Comparison of ENCODE assay signal across 8 cellular contexts in the genomic region with DNA sequence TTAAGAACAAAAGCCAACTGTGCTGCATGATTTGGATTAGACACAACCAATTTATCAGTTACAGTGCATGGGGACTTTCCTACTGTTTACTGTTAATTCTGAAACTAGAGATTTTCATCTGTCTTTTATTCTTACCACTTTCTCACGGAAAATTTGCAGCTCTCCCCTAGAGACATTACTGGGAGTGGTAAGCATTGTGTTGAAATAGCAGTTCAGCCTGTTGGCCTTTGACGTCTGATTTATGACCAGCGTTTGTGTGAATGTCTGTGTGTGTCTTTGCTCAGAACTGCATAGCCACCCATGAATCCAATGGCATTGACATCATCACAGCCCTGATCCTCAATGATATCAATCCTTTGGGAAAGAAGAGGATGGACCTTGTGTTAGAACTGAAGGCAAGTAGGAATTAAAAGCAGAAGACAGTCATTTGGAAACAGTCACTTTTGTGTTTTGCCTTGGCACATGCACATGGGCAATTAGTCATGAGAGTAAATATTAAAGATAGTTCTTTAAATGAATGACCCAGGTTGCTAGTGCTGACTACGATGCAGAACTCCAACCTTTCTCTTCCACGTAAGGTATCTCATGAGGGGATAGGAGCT.
DNase-seq lines count a peak whose midpoint lies in the region; ATAC-seq, FAIRE-seq and TF ChIP-seq lines count a peak whose summit lies in the region.

No MANE protein-coding gene starts in this region.

- TF ChIP-seq CTCF in GM06990 (IDR thresholded peaks at IDR 0.05; ENCODE audit: insufficient read depth, low read length, poor library complexity, severe bottlenecking) (no peak), GM20000 (IDR thresholded peaks at IDR 0.05; ENCODE audit: extremely low read depth, missing control alignments) (no peak), endothelial cell of umbilical vein (IDR thresholded peaks at IDR 0.05; ENCODE audit: extremely low read depth in 1 of 2, insufficient read depth in 1 of 2, low read depth in 1 of 2, low read length in 2 of 2) (no peak), OCI-LY7 (conservative IDR thresholded peaks at IDR 0.05; ENCODE audit: low read length) (no peak)

- H3K4me1 ChIP-seq in endothelial cell of umbilical vein (ENCODE audit: control insufficient read depth, extremely low read depth, insufficient read depth, low read length) (peaks cover 4% of the 10 kb centered on the region), OCI-LY7 (ENCODE audit: insufficient read depth, low read length, poor library complexity, severe bottlenecking) (no peaks in the 10 kb centered on the region)

- H3K9me2 ChIP-seq in OCI-LY7 (ENCODE audit: insufficient read depth, low read length), result no peaks in the 10 kb centered on the region

- no peak for FAIRE-seq in endothelial cell of umbilical vein (lab: Jason Lieb, UNC)

- H3K79me2 ChIP-seq in endothelial cell of umbilical vein (ENCODE audit: control insufficient read depth, insufficient read depth, low read length) (no peaks in the 10 kb centered on the region), OCI-LY7 (ENCODE audit: insufficient read depth, low read depth, low read length) (no peaks in the 10 kb centered on the region)

- H4K20me1 ChIP-seq in endothelial cell of umbilical vein (replicated peaks; ENCODE audit: control insufficient read depth, extremely low read depth, insufficient read depth, low read length) (no peaks in the 10 kb centered on the region), OCI-LY7 (ENCODE audit: insufficient read depth, low read length) (no peaks in the 10 kb centered on the region)

- H3K27ac ChIP-seq in endothelial cell of umbilical vein (ENCODE audit: insufficient read depth, low read depth, low read length), result no peak overlapping the region
- no peak overlapping the region for H3K27ac ChIP-seq in OCI-LY7 (ENCODE audit: low read depth, low read length, poor library complexity, severe bottlenecking)

- H3K4me3 ChIP-seq in GM06990 (replicated peaks; ENCODE audit: low read depth, low read length) (no peak overlapping the region), endothelial cell of umbilical vein (replicated peaks in 1 of 3; ENCODE audit: insufficient read depth in 1 of 3, low read depth in 1 of 3, low read length in 3 of 3) (no peak overlapping the region), OCI-LY7 (ENCODE audit: low read depth, low read length, poor library complexity, severe bottlenecking) (no peak overlapping the region)

- no peak for TF ChIP-seq POLR2A in endothelial cell of umbilical vein (IDR thresholded peaks at IDR 0.05; ENCODE audit: low read depth, low read length)

- peak; percentile 94 for ATAC-seq in HG03558 (IDR thresholded peaks at IDR 0.05; ENCODE audit: extremely low read depth, unreplicated experiment)

- CTCF ChIA-PET in endothelial cell of umbilical vein (lab: Charles Lee), result no interaction called here
- CTCF ChIA-PET in OCI-LY7 (lab: Charles Lee; ENCODE audit: unreplicated experiment), result no interaction called here

- no peak overlapping the region for H3K4me2 ChIP-seq in endothelial cell of umbilical vein (ENCODE audit: insufficient read depth, low read length)
- no peak overlapping the region for H3K4me2 ChIP-seq in OCI-LY7 (ENCODE audit: low read length)

- H3K9me3 ChIP-seq in endothelial cell of umbilical vein (replicated peaks; ENCODE audit: control insufficient read depth, insufficient read depth, low read length), result no peaks in the 10 kb centered on the region
- H3K9me3 ChIP-seq in OCI-LY7 (ENCODE audit: low read length), result no peaks in the 10 kb centered on the region

- intact Hi-C loops in endothelial cell of umbilical vein (cut with micrococcal nuclease), result no loop called here
- intact Hi-C loops in OCI-LY7 (cut with micrococcal nuclease; ENCODE audit: unreplicated experiment), result no loop called here

- H3K36me3 ChIP-seq in GM06990 (ENCODE audit: control insufficient read depth, insufficient read depth, low read length) (no peaks in the 10 kb centered on the region), endothelial cell of umbilical vein (ENCODE audit: control insufficient read depth in 2 of 2, extremely low read depth in 1 of 2, insufficient read depth in 2 of 2, low read length in 2 of 2) (no peaks in the 10 kb centered on the region), OCI-LY7 (ENCODE audit: insufficient read depth, low read length) (peaks cover 50% of the 10 kb centered on the region)

- POLR2A ChIA-PET in endothelial cell of umbilical vein (lab: Charles Lee), result no interaction called here
- POLR2A ChIA-PET in OCI-LY7 (lab: Charles Lee), result interaction anchor here (0.7 kb wide), 1 partner anchor 304 kb away, joined by 3 read pairs; no protein-coding TSS in a partner anchor

- dilution Hi-C loops in endothelial cell of umbilical vein (cut with MboI; ENCODE audit: extremely low pct_ligation_motif_present, low sequenced_read_pairs), result no loop called here

- DNase-seq in GM06990 (ENCODE audit: extremely low read depth, insufficient read length) (peak; percentile 86), GM20000 (ENCODE audit: low spot score) (peak; percentile 70), endothelial cell of umbilical vein (ENCODE audit: low read depth, low spot score) (peak; percentile 54), stromal cell of bone marrow (ENCODE audit: low read depth) (peak; percentile 82), NCI-H524 treated with DMSO at 0.1 percent for 48 hours (lab: John Stamatoyannopoulos, UW) (no peak), cerebellar cortex (ENCODE audit: low spot score) (no peak), OCI-LY7 (ENCODE audit: low spot score) (no peak)

- H3K27me3 ChIP-seq in GM06990 (replicated peaks; ENCODE audit: control insufficient read depth, insufficient read depth, low read length) (no peaks in the 10 kb centered on the region), endothelial cell of umbilical vein (ENCODE audit: control insufficient read depth in 2 of 2, insufficient read depth in 2 of 2, low read length in 2 of 2) (no peaks in the 10 kb centered on the region)

- H3K9me1 ChIP-seq in endothelial cell of umbilical vein (replicated peaks; ENCODE audit: control insufficient read depth, extremely low read depth, insufficient read depth, low read length), result no peaks in the 10 kb centered on the region

- H3K9ac ChIP-seq in endothelial cell of umbilical vein (replicated peaks; ENCODE audit: extremely low read depth, insufficient read depth, low read length), result no peak overlapping the region

- H2AFZ ChIP-seq in endothelial cell of umbilical vein (ENCODE audit: low read depth, low read length) (no peak overlapping the region), OCI-LY7 (ENCODE audit: low read length) (no peak overlapping the region)

- no TSS peak for BruUV-seq in endothelial cell of umbilical vein (replicated peaks; lab: Mats Ljungman, UMichigan)
- no TSS peak for BruUV-seq in OCI-LY7 (replicated peaks; lab: Mats Ljungman, UMichigan)

TF ChIP-seq in endothelial cell of umbilical vein, 7 proteins besides CTCF, POLR2A, EP300 and RAD21:
- TF ChIP-seq POLR2AphosphoS5 (IDR thresholded peaks at IDR 0.05; ENCODE audit: insufficient read depth, low read depth, low read length) (no peak), MYC (IDR thresholded peaks at IDR 0.05; ENCODE audit: low read depth, low read length) (no peak), FOS (IDR thresholded peaks at IDR 0.05; ENCODE audit: borderline replicate concordance, insufficient read depth, low read length) (no peak), EZH2 (IDR thresholded peaks at IDR 0.05; ENCODE audit: borderline replicate concordance, low read depth, low read length, severe bottlenecking) (no peak), JUN (IDR thresholded peaks at IDR 0.05; ENCODE audit: borderline replicate concordance, insufficient read depth, insufficient read length, low read depth) (no peak), GATA2 (IDR thresholded peaks at IDR 0.05; ENCODE audit: insufficient read depth, insufficient read length, low read depth, low read length) (no peak)
- TF ChIP-seq, protein P1, sequence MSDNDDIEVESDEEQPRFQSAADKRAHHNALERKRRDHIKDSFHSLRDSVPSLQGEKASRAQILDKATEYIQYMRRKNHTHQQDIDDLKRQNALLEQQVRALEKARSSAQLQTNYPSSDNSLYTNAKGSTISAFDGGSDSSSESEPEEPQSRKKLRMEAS (IDR thresholded peaks at IDR 0.05; ENCODE audit: insufficient read depth, insufficient read length), result no peak

Comparison
In these comparisons a context has a peak if more than half of its experiments do, and no peak if none do; other contexts are left out.
1. DNase-seq: peak in GM06990 (single experiment), GM20000 (single experiment), endothelial cell of umbilical vein (single experiment) and stromal cell of bone marrow (single experiment); none in NCI-H524 treated with DMSO at 0.1 percent for 48 hours (single experiment), cerebellar cortex (single experiment) and OCI-LY7 (single experiment).